Comparison of ENCODE assay signal across 15 cellular contexts in the genomic region with DNA sequence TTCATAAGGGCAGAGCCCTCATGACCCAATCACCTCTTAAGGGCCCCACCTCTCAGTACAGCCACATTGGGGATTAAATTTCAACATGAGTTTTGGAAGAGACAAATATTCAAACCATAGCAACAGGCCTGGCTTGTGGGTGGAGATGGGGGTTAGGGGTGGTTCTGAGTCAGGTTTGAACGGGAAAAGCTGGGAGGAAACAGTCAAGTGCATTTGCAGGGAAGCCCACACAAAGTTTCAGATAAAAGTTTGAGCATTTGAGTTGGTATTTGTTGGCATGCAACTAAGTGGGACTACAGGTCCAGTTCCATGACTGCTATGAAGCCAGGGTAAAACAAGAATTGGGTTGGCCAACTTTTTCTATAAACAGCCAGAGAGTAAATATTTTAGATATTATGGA. TPM values are rescaled to one million over a fixed set of nuclear protein-coding genes. Genes with fewer than 3 reads are reported as not detected.
"Had no signal": no experiment of that assay in that cellular context is flagged by ENCODE, and none has a peak within 500 bp of the region (broad histone marks: within the 10 kb centered on the region; RNA-seq: fewer than 3 reads in every experiment).

No MANE protein-coding gene starts in this region.

- H3K4me1 ChIP-seq: body of pancreas, left ventricle myocardium inferior, tibial artery had no signal

- H3K27ac ChIP-seq: body of pancreas, coronary artery, left ventricle myocardium inferior, neutrophil, tibial artery had no signal

- DNase-seq: activated CD4-positive, alpha-beta T cell treated with anti-CD3 and anti-CD28 coated beads, Interleukin-2, amount 10 ng/mL, durations not matched to agents 24 days and 14 days; activated CD4-positive, CD25-positive, alpha-beta regulatory T cell; activated CD8-positive, alpha-beta memory T cell treated with anti-CD3 and anti-CD28 coated beads, Interleukin-2, amount 50 U/mL, for 48 hours; activated gamma-delta T cell; activated T-cell treated with anti-CD3 and anti-CD28 coated beads, Interleukin-2, amount 50 U/mL, for 72 hours; amniotic stem cell; body of pancreas; left ventricle myocardium inferior; mucosa of descending colon; naive thymus-derived CD8-positive, alpha-beta T cell; stimulated activated CD4-positive, alpha-beta T cell treated with anti-CD3 and anti-CD28 coated beads, Interleukin-2, amount 100 ng/mL, for 48 hours; T-helper 2 cell; tibial artery had no signal

- H3K36me3 ChIP-seq: left ventricle myocardium inferior, neutrophil, tibial artery had no signal

- H3K27me3 ChIP-seq: body of pancreas, neutrophil had no signal

- H3K4me3 ChIP-seq: body of pancreas, coronary artery, left ventricle myocardium inferior, mucosa of descending colon, tibial artery had no signal

- H3K9me3 ChIP-seq: body of pancreas, left ventricle myocardium inferior, mucosa of descending colon, neutrophil, tibial artery had no signal

RNA-seq across cellular contexts. Expression of a gene that starts 21.0 kb away (rescaled TPM):
- total RNA-seq: naive thymus-derived CD8-positive, alpha-beta T cell had no signal
